In the genomic region with DNA sequence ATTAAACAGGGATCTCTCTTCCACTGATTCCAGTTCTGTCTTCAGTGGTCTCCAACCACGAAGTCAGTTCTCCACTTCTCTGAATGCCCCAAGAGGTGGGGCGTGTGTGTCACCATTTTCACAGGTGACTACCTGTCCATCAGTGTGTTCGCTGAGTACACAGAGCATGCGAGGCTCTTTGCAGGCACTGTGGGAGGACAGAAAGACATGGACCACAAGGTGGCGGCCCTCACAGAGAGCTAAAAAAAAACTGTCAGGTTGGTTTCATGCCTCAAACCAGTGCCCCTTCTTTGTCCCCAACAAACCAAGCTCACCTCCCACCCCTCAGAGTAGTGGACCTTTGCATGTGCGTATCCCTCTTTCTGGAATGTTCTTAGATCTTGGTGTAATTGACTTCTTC, we compare ENCODE assay signal across 22 cellular contexts. TPM values are rescaled to one million over a fixed set of nuclear protein-coding genes. Genes with fewer than 3 reads are reported as not detected.
DNase-seq lines count a peak whose midpoint lies in the region; ATAC-seq and TF ChIP-seq lines count a peak whose summit lies in the region.
"Had no signal": no experiment of that assay in that cellular context is flagged by ENCODE, and none has a peak within 500 bp of the region (broad histone marks: within the 10 kb centered on the region; RNA-seq: fewer than 3 reads in every experiment).

No MANE protein-coding gene starts in this region.

- H3K36me3 Mint-ChIP-seq in GM23338 (ENCODE audit: low read depth), result peaks cover 29% of the 10 kb centered on the region
- no peaks in the 10 kb centered on the region for H3K36me3 Mint-ChIP-seq in activated CD4-positive, alpha-beta T cell treated with anti-CD3 and anti-CD28 coated beads, Interleukin-2, amount 10 ng/mL, durations not matched to agents 7 days and 5 days (ENCODE audit: low read depth)
- H3K36me3 Mint-ChIP-seq: activated CD4-positive, alpha-beta memory T cell treated with anti-CD3 and anti-CD28 coated beads for 36 hours; immature natural killer cell had no signal

- H3K79me2 ChIP-seq in DOHH2 (ENCODE audit: control insufficient read depth, low read length), result no peaks in the 10 kb centered on the region
- H3K79me2 ChIP-seq in GM23338 (replicated peaks; ENCODE audit: insufficient read depth), result no peaks in the 10 kb centered on the region
- no peaks in the 10 kb centered on the region for H3K79me2 ChIP-seq in OCI-LY7 (ENCODE audit: insufficient read depth, low read depth, low read length)

- H3K27ac ChIP-seq in DOHH2 (ENCODE audit: low read depth, low read length) (no peak overlapping the region), GM23338 (ENCODE audit: low read depth) (no peak overlapping the region), OCI-LY7 (ENCODE audit: low read depth, low read length, poor library complexity, severe bottlenecking) (no peak overlapping the region)
- H3K27ac ChIP-seq: adrenal gland, C4-2B, parathyroid adenoma, vagina had no signal

- TF ChIP-seq POLR2A in GM18505 (IDR thresholded peaks at IDR 0.05; ENCODE audit: borderline replicate concordance, extremely low read depth, insufficient read depth, insufficient read length), result no peak

- intact Hi-C loops in OCI-LY7 (cut with micrococcal nuclease; ENCODE audit: unreplicated experiment), result no loop called here

- H4K20me1 ChIP-seq in DOHH2 (ENCODE audit: control insufficient read depth, insufficient read depth, low read depth, low read length) (no peaks in the 10 kb centered on the region), GM23338 (replicated peaks; ENCODE audit: insufficient read depth) (0 out of 2 replicates have a peak, but pooled peaks cover 4% of the 10 kb centered on the region), OCI-LY7 (ENCODE audit: insufficient read depth, low read length) (no peaks in the 10 kb centered on the region)

- peak; percentile 56; the same call in 2 of the 3 replicates for ATAC-seq in GM23338
- no peak for ATAC-seq in GM18505 (IDR thresholded peaks at IDR 0.05; ENCODE audit: unreplicated experiment)
- ATAC-seq: left lung, SK-N-SH treated with all-trans-retinoic acid at 6 μM for 48 hours had no signal

- H3K4me3 ChIP-seq in DOHH2 (ENCODE audit: low read length) (no peak overlapping the region), GM23338 (no peak overlapping the region), OCI-LY7 (ENCODE audit: low read depth, low read length, poor library complexity, severe bottlenecking) (no peak overlapping the region)
- H3K4me3 ChIP-seq: adrenal gland, left lung, vagina had no signal

- in situ Hi-C loops in ACHN (cut with HindIII; ENCODE audit: low pct_ligation_motif_present, low pct_unique_long_range_greater_than_20kb, low sequenced_read_pairs), result no loop called here

- CTCF ChIA-PET in OCI-LY7 (lab: Charles Lee; ENCODE audit: unreplicated experiment), result no interaction called here
- CTCF ChIA-PET in activated CD4-positive, alpha-beta T cell treated with anti-CD3 and anti-CD28 coated beads, Interleukin-2, amount 10 ng/mL, durations not matched to agents 7 days and 5 days (lab: Charles Lee), result interaction anchor here (1.2 kb wide), 1 partner anchor 47 kb away, joined by 3 read pairs; no protein-coding TSS in a partner anchor

- H3K9me2 ChIP-seq in DOHH2 (replicated peaks; ENCODE audit: control insufficient read depth, low read length), result no peaks in the 10 kb centered on the region
- H3K9me2 ChIP-seq in GM23338 (ENCODE audit: insufficient read depth), result no peaks in the 10 kb centered on the region
- no peaks in the 10 kb centered on the region for H3K9me2 ChIP-seq in OCI-LY7 (ENCODE audit: insufficient read depth, low read length)

- peaks cover 4% of the 10 kb centered on the region for H3K27me3 Mint-ChIP-seq in GM23338 (ENCODE audit: insufficient read depth, low read depth, poor library complexity)
- peaks cover 3% of the 10 kb centered on the region for H3K27me3 Mint-ChIP-seq in activated CD4-positive, alpha-beta T cell treated with anti-CD3 and anti-CD28 coated beads, Interleukin-2, amount 10 ng/mL, durations not matched to agents 7 days and 5 days

- no TSS peak for BruUV-seq in OCI-LY7 (replicated peaks; lab: Mats Ljungman, UMichigan)

- no peak overlapping the region for H3K27ac Mint-ChIP-seq in GM23338
- no peak overlapping the region for H3K27ac Mint-ChIP-seq in activated CD4-positive, alpha-beta T cell treated with anti-CD3 and anti-CD28 coated beads, Interleukin-2, amount 10 ng/mL, durations not matched to agents 7 days and 5 days
- H3K27ac Mint-ChIP-seq: activated CD4-positive, alpha-beta memory T cell treated with anti-CD3 and anti-CD28 coated beads for 36 hours; immature natural killer cell; T-helper 2 cell treated with Interferon-gamma antibody and Interleukin-4, amounts not matched to agents 5 μg/mL and 100 μg/mL, for 36 hours had no signal

- H3K27me3 ChIP-seq in DOHH2 (ENCODE audit: control insufficient read depth, low read length) (no peaks in the 10 kb centered on the region; the same call in none of the 2 replicates), GM23338 (ENCODE audit: insufficient read depth) (no peaks in the 10 kb centered on the region)
- H3K27me3 ChIP-seq: adrenal gland, left lung, vagina had no signal

- H3K36me3 ChIP-seq in DOHH2 (ENCODE audit: control insufficient read depth, low read length), result no peaks in the 10 kb centered on the region
- H3K36me3 ChIP-seq in GM23338 (ENCODE audit: insufficient read depth), result no peaks in the 10 kb centered on the region; the same call in 1 of the 2 replicates
- H3K36me3 ChIP-seq in OCI-LY7 (ENCODE audit: insufficient read depth, low read length), result no peaks in the 10 kb centered on the region
- H3K36me3 ChIP-seq: adrenal gland, left lung, vagina had no signal

- TF ChIP-seq CTCF in DOHH2 (IDR thresholded peaks at IDR 0.05; ENCODE audit: low read depth, low read length, poor library complexity, severe bottlenecking) (peak; percentile 23), GM23338 (conservative IDR thresholded peaks at IDR 0.05; ENCODE audit: low read depth in 2 of 2) (peak; percentile 30 to 61), OCI-LY7 (conservative IDR thresholded peaks at IDR 0.05; ENCODE audit: low read length) (peak; percentile 39)

- H3K9me3 Mint-ChIP-seq in GM23338, result peaks cover 35% of the 10 kb centered on the region
- H3K9me3 Mint-ChIP-seq in activated CD4-positive, alpha-beta T cell treated with anti-CD3 and anti-CD28 coated beads, Interleukin-2, amount 10 ng/mL, durations not matched to agents 7 days and 5 days, result peaks cover 5% of the 10 kb centered on the region
- H3K9me3 Mint-ChIP-seq: immature natural killer cell had no signal

- POLR2A ChIA-PET in OCI-LY7 (lab: Charles Lee), result no interaction called here
- POLR2A ChIA-PET in activated CD4-positive, alpha-beta T cell treated with anti-CD3 and anti-CD28 coated beads, Interleukin-2, amount 10 ng/mL, durations not matched to agents 7 days and 5 days (lab: Charles Lee), result no interaction called here

- H3K4me1 ChIP-seq in DOHH2 (ENCODE audit: control insufficient read depth, low read length) (no peaks in the 10 kb centered on the region), GM23338 (ENCODE audit: insufficient read depth) (no peaks in the 10 kb centered on the region), OCI-LY7 (ENCODE audit: insufficient read depth, low read length, poor library complexity, severe bottlenecking) (no peaks in the 10 kb centered on the region)
- H3K4me1 ChIP-seq: adrenal gland, parathyroid adenoma had no signal

- H3K9me3 ChIP-seq in DOHH2 (ENCODE audit: control insufficient read depth, insufficient read depth, low read length), result no peaks in the 10 kb centered on the region
- no peaks in the 10 kb centered on the region for H3K9me3 ChIP-seq in OCI-LY7 (ENCODE audit: low read length)
- H3K9me3 ChIP-seq: adrenal gland, vagina had no signal

- no peak overlapping the region for H3K4me2 ChIP-seq in DOHH2 (ENCODE audit: low read length)
- H3K4me2 ChIP-seq in GM23338, result no peak overlapping the region
- no peak overlapping the region for H3K4me2 ChIP-seq in OCI-LY7 (ENCODE audit: low read length)

- H2AFZ ChIP-seq in GM23338, result no peak overlapping the region
- H2AFZ ChIP-seq in OCI-LY7 (ENCODE audit: low read length), result no peak overlapping the region
- H2AFZ ChIP-seq: parathyroid adenoma had no signal

- peak; percentile 33 for DNase-seq in GM23338 (ENCODE audit: low spot score)
- DNase-seq in OCI-LY7 (ENCODE audit: low spot score), result peak; percentile 7
- peak; percentile 43 for DNase-seq in iPS-NIHi7 (ENCODE audit: extremely low spot score)
- no peak for DNase-seq in LoVo (ENCODE audit: low spot score)
- DNase-seq in ACHN, result no peak
- DNase-seq in activated CD4-positive, alpha-beta T cell treated with anti-CD3 and anti-CD28 coated beads, Interleukin-2, amount 10 ng/mL, durations not matched to agents 7 days and 5 days, result no peak
- DNase-seq: activated CD4-positive, alpha-beta memory T cell treated with anti-CD3 and anti-CD28 coated beads for 36 hours; activated T-cell treated with anti-CD3 and anti-CD28 coated beads for 4 hours; adrenal gland; immature natural killer cell; left lung; NCI-H1436 treated with DMSO at 0.1 percent for 48 hours; NCI-H2171 treated with DMSO at 0.1 percent for 48 hours; NCI-H526 treated with DMSO at 0.1 percent for 48 hours; nephron progenitor cell had no signal

- H3K4me3 Mint-ChIP-seq in GM23338, result no peak overlapping the region
- H3K4me3 Mint-ChIP-seq in activated CD4-positive, alpha-beta T cell treated with anti-CD3 and anti-CD28 coated beads, Interleukin-2, amount 10 ng/mL, durations not matched to agents 7 days and 5 days, result no peak overlapping the region
- H3K4me3 Mint-ChIP-seq: activated CD4-positive, alpha-beta memory T cell treated with anti-CD3 and anti-CD28 coated beads for 36 hours; immature natural killer cell; nephron progenitor cell; T-helper 2 cell treated with Interferon-gamma antibody and Interleukin-4, amounts not matched to agents 5 μg/mL and 100 μg/mL, for 36 hours had no signal

- no peaks in the 10 kb centered on the region; the same call in 2 of the 3 replicates for H3K4me1 Mint-ChIP-seq in GM23338
- no peaks in the 10 kb centered on the region for H3K4me1 Mint-ChIP-seq in activated CD4-positive, alpha-beta T cell treated with anti-CD3 and anti-CD28 coated beads, Interleukin-2, amount 10 ng/mL, durations not matched to agents 7 days and 5 days
- H3K4me1 Mint-ChIP-seq: immature natural killer cell, nephron progenitor cell had no signal

- H3F3A ChIP-seq in DOHH2 (ENCODE audit: control insufficient read depth, insufficient read depth) (no peaks in the 10 kb centered on the region), GM23338 (replicated peaks; ENCODE audit: low read depth) (no peaks in the 10 kb centered on the region)

TF ChIP-seq in GM23338, 12 proteins besides CTCF, POLR2A, EP300 and RAD21 (continues in another document):
- no peak for TF ChIP-seq EZH2phosphoT487 (IDR thresholded peaks at IDR 0.05; ENCODE audit: unreplicated experiment)
- no peak for TF ChIP-seq POLR2AphosphoS5 (IDR thresholded peaks at IDR 0.05; ENCODE audit: low read depth)
- no peak for TF ChIP-seq ZNF114 (CRISPR knock-in tag; IDR thresholded peaks at IDR 0.05)
- TF ChIP-seq CREB1 (CRISPR knock-in tag; IDR thresholded peaks at IDR 0.05; ENCODE audit: low read depth), result no peak

RNA-seq across cellular contexts. Expression of a gene that starts 13.8 kb away (rescaled TPM):
- total RNA-seq in GM23338 (2014; rRNA removed; shearing (Covaris generic)), result 7.3 and 7.4 TPM in 2 replicates
- 34.2 and 40.1 TPM in 2 replicates for polyA plus RNA-seq in GM23338 (2016; fragmentation: Nextera tagmentation; extraction: Ambion mirVana)
- total RNA-seq in OCI-LY7 (2014; rRNA removed; shearing (Covaris generic)), result not detected in 2 replicates
- not detected in 2 replicates for total RNA-seq in OCI-LY7 (2022)
- total RNA-seq in activated CD4-positive, alpha-beta T cell treated with anti-CD3 and anti-CD28 coated beads, Interleukin-2, amount 10 ng/mL, durations not matched to agents 7 days and 5 days, result not detected
- total RNA-seq: activated CD4-positive, alpha-beta memory T cell treated with anti-CD3 and anti-CD28 coated beads for 36 hours had no signal
- polyA plus RNA-seq: immature natural killer cell had no signal

Comparison
In these comparisons a context has a peak if more than half of its experiments do, and no peak if none do; other contexts are left out.
1. DNase-seq: peak in GM23338 (single experiment), OCI-LY7 (single experiment) and iPS-NIHi7 (single experiment); none in LoVo (single experiment), ACHN (single experiment) and activated CD4-positive, alpha-beta T cell treated with anti-CD3 and anti-CD28 coated beads, Interleukin-2, amount 10 ng/mL, durations not matched to agents 7 days and 5 days (single experiment).
2. Peak in every context shown above with its lines, with median percentiles within 50 percentile points of each other: CTCF ChIP-seq.